ENCODE assay signal across 17 cellular contexts in genomic region chr22:21823740-21824438, GRCh38. TPM values are rescaled to one million over a fixed set of nuclear protein-coding genes. Genes with fewer than 3 reads are reported as not detected.
A peak's percentile ranks its signal among the peaks of the same experiment; 100 is the strongest.
DNase-seq lines count a peak whose midpoint lies in the region; ATAC-seq and TF ChIP-seq lines count a peak whose summit lies in the region.
"Had no signal": no experiment of that assay in that cellular context is flagged by ENCODE, and none has a peak within 500 bp of the region (broad histone marks: within the 10 kb centered on the region; RNA-seq: fewer than 3 reads in every experiment).

No MANE protein-coding gene starts in this region.

- DNase-seq in Karpas-422 (peak; percentile 29), dedifferentiated amniotic fluid mesenchymal stem cell (ENCODE audit: extremely low spot score) (peak; percentile 22), naive B cell (no peak), Ammon's horn (ENCODE audit: low spot score) (no peak), hippocampal formation (lab: John Stamatoyannopoulos, UW) (no peak)
- DNase-seq: activated naive CD8-positive, alpha-beta T cell treated with anti-CD3 and anti-CD28 coated beads, Interleukin-2, amount 10 ng/mL, durations not matched to agents 7 days and 5 days; BE2C; NCI-H1436; NCI-H748 treated with DMSO at 0.1 percent for 48 hours had no signal

- peaks cover 0 to under 1% of the 10 kb centered on the region in 2 donors for H3K36me3 Mint-ChIP-seq in naive B cell

- TF ChIP-seq EP300 in gastroesophageal sphincter (IDR thresholded peaks at IDR 0.05): no peak

- no peak for TF ChIP-seq POLR2A in gastroesophageal sphincter (IDR thresholded peaks at IDR 0.05)

- peak overlapping the region in 5 of 6 donors; percentile 34 to 98 (median 78) for H3K27ac Mint-ChIP-seq in naive B cell
- H3K27ac Mint-ChIP-seq: activated naive CD8-positive, alpha-beta T cell treated with anti-CD3 and anti-CD28 coated beads, Interleukin-2, amount 10 ng/mL, durations not matched to agents 7 days and 5 days; stimulated activated effector memory CD8-positive, alpha-beta T cell treated with anti-CD3 and anti-CD28 coated beads, Interleukin-12 subunit alpha, Interleukin-12 subunit beta, amount 100 ng/mL, for 72 hours had no signal

- 43 to 52% methylated on average over 5 of the region's 5 CpGs for WGBS in gastroesophageal sphincter (ENCODE audit: low coverage in 1 of 2), 2 donors

- H3K4me3 Mint-ChIP-seq in naive B cell: peak overlapping the region in 1 of 8 donors; percentile 29
- H3K4me3 Mint-ChIP-seq: activated naive CD8-positive, alpha-beta T cell treated with anti-CD3 and anti-CD28 coated beads, Interleukin-2, amount 10 ng/mL, durations not matched to agents 7 days and 5 days; stimulated activated effector memory CD8-positive, alpha-beta T cell treated with anti-CD3 and anti-CD28 coated beads, Interleukin-12 subunit alpha, Interleukin-12 subunit beta, amount 100 ng/mL, for 72 hours had no signal

- peaks cover 55 to 85% (median 66%) of the 10 kb centered on the region in 3 donors for H3K4me1 Mint-ChIP-seq in naive B cell

- peaks cover 0 to 47% (median 9%) of the 10 kb centered on the region in 11 experiments; a peak in 11 of 22 replicates for H3K36me3 ChIP-seq in BLaER1 treated with 17β-estradiol and CSF1 and Interleukin-3, amounts not matched to agents 10 nM and 100 nM
- no peaks in the 10 kb centered on the region for H3K36me3 ChIP-seq in Karpas-422 (ENCODE audit: insufficient read depth, low read length)
- no peaks in the 10 kb centered on the region for H3K36me3 ChIP-seq in gastroesophageal sphincter
- H3K36me3 ChIP-seq: BE2C had no signal

- no peak overlapping the region; a peak in 2 of 22 replicates for H3K27ac ChIP-seq in BLaER1 treated with 17β-estradiol and CSF1 and Interleukin-3, amounts not matched to agents 10 nM and 100 nM
- H3K27ac ChIP-seq in Karpas-422 (ENCODE audit: low read length): no peak overlapping the region
- peak overlapping the region in 1 of 4 donors; percentile 22 for H3K27ac ChIP-seq in gastroesophageal sphincter
- H3K27ac ChIP-seq: parathyroid adenoma, VCaP had no signal

- no peak overlapping the region for H3K4me3 ChIP-seq in BLaER1 treated with 17β-estradiol and CSF1 and Interleukin-3, amounts not matched to agents 10 nM and 100 nM
- H3K4me3 ChIP-seq in Karpas-422 (ENCODE audit: low read length): no peak overlapping the region
- H3K4me3 ChIP-seq in gastroesophageal sphincter: no peak overlapping the region
- H3K4me3 ChIP-seq: lung had no signal

- peaks cover 25 to 70% (median 41%) of the 10 kb centered on the region in 10 experiments for H3K4me1 ChIP-seq in BLaER1 treated with 17β-estradiol and CSF1 and Interleukin-3, amounts not matched to agents 10 nM and 100 nM
- peaks cover 36% of the 10 kb centered on the region for H3K4me1 ChIP-seq in Karpas-422 (ENCODE audit: low read length)
- peaks cover 2 to 90% (median 19%) of the 10 kb centered on the region in 3 donors for H3K4me1 ChIP-seq in gastroesophageal sphincter
- H3K4me1 ChIP-seq: parathyroid adenoma had no signal

- no peak for ATAC-seq in naive B cell (ENCODE audit: low read depth in 2 of 2)
- ATAC-seq in GM18909 (IDR thresholded peaks at IDR 0.05; ENCODE audit: poor library complexity, unreplicated experiment): no peak
- no peak for ATAC-seq in gastroesophageal sphincter
- ATAC-seq: HCT116; stimulated activated effector memory CD8-positive, alpha-beta T cell treated with anti-CD3 and anti-CD28 coated beads, Interleukin-12 subunit alpha, Interleukin-12 subunit beta, amount 100 ng/mL, for 72 hours had no signal

- no peaks in the 10 kb centered on the region for H3K9me3 Mint-ChIP-seq in naive B cell
- H3K9me3 Mint-ChIP-seq: activated naive CD8-positive, alpha-beta T cell treated with anti-CD3 and anti-CD28 coated beads, Interleukin-2, amount 10 ng/mL, durations not matched to agents 7 days and 5 days; stimulated activated effector memory CD8-positive, alpha-beta T cell treated with anti-CD3 and anti-CD28 coated beads, Interleukin-12 subunit alpha, Interleukin-12 subunit beta, amount 100 ng/mL, for 72 hours had no signal

- no peaks in the 10 kb centered on the region for H3K27me3 ChIP-seq in BLaER1 treated with 17β-estradiol and CSF1 and Interleukin-3, amounts not matched to agents 10 nM and 100 nM
- H3K27me3 ChIP-seq in Karpas-422 (ENCODE audit: low read length) (no peaks in the 10 kb centered on the region), gastroesophageal sphincter (no peaks in the 10 kb centered on the region)
- H3K27me3 ChIP-seq: BE2C had no signal

- H3K9me2 ChIP-seq in Karpas-422 (replicated peaks; ENCODE audit: insufficient read depth, low read length): no peaks in the 10 kb centered on the region

- no peak for TF ChIP-seq CTCF in gastroesophageal sphincter (IDR thresholded peaks at IDR 0.05)

- peaks cover 59 to 100% (median 94%) of the 10 kb centered on the region in 11 experiments for H4K20me1 ChIP-seq in BLaER1 treated with 17β-estradiol and CSF1 and Interleukin-3, amounts not matched to agents 10 nM and 100 nM
- no peaks in the 10 kb centered on the region for H4K20me1 ChIP-seq in Karpas-422 (ENCODE audit: insufficient read depth, low read depth, low read length)

- H3K9ac ChIP-seq in BLaER1 treated with 17β-estradiol and CSF1 and Interleukin-3, amounts not matched to agents 10 nM and 100 nM: 0 out of 22 replicates have a peak overlapping the region, but pooled peaks of 1 of the 11 experiments have one; percentile 3
- no peak overlapping the region for H3K9ac ChIP-seq in Karpas-422 (ENCODE audit: low read length)
- H3K9ac ChIP-seq: parathyroid adenoma had no signal

- H3K79me2 ChIP-seq in Karpas-422 (ENCODE audit: low read length): peaks cover 98% of the 10 kb centered on the region

- no peak overlapping the region for H2AFZ ChIP-seq in Karpas-422 (ENCODE audit: low read length)
- H2AFZ ChIP-seq: parathyroid adenoma had no signal

- H3K27me3 Mint-ChIP-seq in naive B cell: no peaks in the 10 kb centered on the region
- H3K27me3 Mint-ChIP-seq: activated naive CD8-positive, alpha-beta T cell treated with anti-CD3 and anti-CD28 coated beads, Interleukin-2, amount 10 ng/mL, durations not matched to agents 7 days and 5 days had no signal

- peaks cover 0 to 22% (median 11%) of the 10 kb centered on the region in 11 experiments; a peak in 10 of 22 replicates for H3K9me3 ChIP-seq in BLaER1 treated with 17β-estradiol and CSF1 and Interleukin-3, amounts not matched to agents 10 nM and 100 nM (replicated peaks in 1 of 11)
- H3K9me3 ChIP-seq in Karpas-422 (ENCODE audit: low read length) (no peaks in the 10 kb centered on the region), gastroesophageal sphincter (no peaks in the 10 kb centered on the region)
- H3K9me3 ChIP-seq: BE2C had no signal

- peak overlapping the region in 6 of 11 experiments; percentile 6 to 71 (median 46); a peak in 9 of 22 replicates for H3K4me2 ChIP-seq in BLaER1 treated with 17β-estradiol and CSF1 and Interleukin-3, amounts not matched to agents 10 nM and 100 nM
- H3K4me2 ChIP-seq in Karpas-422 (ENCODE audit: low read depth, low read length, poor library complexity, severe bottlenecking): no peak overlapping the region

RNA-seq across cellular contexts. Expression of gene MAPK1, which starts 43.6 kb away (rescaled TPM):
- total RNA-seq in Karpas-422 (2014; rRNA removed; shearing (Covaris generic); ENCODE audit: low replicate concordance): 38.9 and 53.6 TPM in 2 replicates
- polyA plus RNA-seq in naive B cell (ENCODE audit: low read depth in 6 of 6): 100 to 1,000 TPM in 2 of 6 donors, 10 to 100 TPM in 4; 68.6 to 114 (median 93.2) TPM
- 10 to 100 TPM; 40.3 to 70.8 (median 57.4) TPM for total RNA-seq in gastroesophageal sphincter

Comparison
In these comparisons a context has a peak if more than half of its experiments do, and no peak if none do; other contexts are left out.
1. DNase-seq: peak in Karpas-422 (single experiment) and dedifferentiated amniotic fluid mesenchymal stem cell (single experiment); none in naive B cell (single experiment), Ammon's horn (single experiment) and hippocampal formation (0 of 2).